In the genomic region with DNA sequence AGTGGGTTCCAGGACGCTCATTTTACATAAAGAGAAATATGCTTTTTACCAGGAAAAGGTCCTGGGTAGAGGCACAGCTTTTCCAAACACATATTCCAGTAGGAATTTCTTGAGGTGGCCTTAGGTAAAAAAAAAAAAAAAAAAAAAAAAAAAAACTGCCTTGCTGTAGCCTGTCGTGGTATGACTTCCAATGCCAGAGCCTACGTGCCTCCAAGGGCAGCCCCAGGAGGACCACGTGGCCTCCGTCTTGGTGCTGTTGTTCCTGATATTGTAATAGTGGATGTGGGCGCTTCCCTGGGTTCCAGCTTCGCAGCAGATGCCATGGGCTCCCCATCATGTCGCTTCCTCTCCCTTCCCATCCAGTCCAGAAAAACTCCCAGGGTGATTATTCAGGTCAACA, we compare ENCODE assay signal across 16 cellular contexts.
"Had no signal": no experiment of that assay in that cellular context is flagged by ENCODE, and none has a peak within 500 bp of the region (broad histone marks: within the 10 kb centered on the region; RNA-seq: fewer than 3 reads in every experiment).

No MANE protein-coding gene starts in this region.

- H3K9me3 ChIP-seq: esophagus muscularis mucosa, gastroesophageal sphincter, suprapubic skin, thyroid gland, upper lobe of left lung, uterus had no signal

- H3K27me3 ChIP-seq: hepatocyte, suprapubic skin, thyroid gland, upper lobe of left lung, uterus had no signal

- H3K27ac Mint-ChIP-seq: mesothelial cell of epicardium, natural killer cell had no signal

- H3K36me3 ChIP-seq: esophagus muscularis mucosa, gastroesophageal sphincter, thyroid gland, upper lobe of left lung, uterus had no signal

- DNase-seq: effector memory CD8-positive, alpha-beta T cell; natural killer cell; stimulated activated CD4-positive, alpha-beta T cell treated with anti-CD3 and anti-CD28 coated beads, Interleukin-2, amount 100 ng/mL, for 48 hours; stimulated activated naive CD8-positive, alpha-beta T cell treated with anti-CD3 and anti-CD28 coated beads, Interleukin-15, Interleukin-2, amounts not matched to agents 100 U/mL and 50 U/mL, for 24 hours; thyroid gland; upper lobe of left lung; uterus had no signal

- H3K36me3 Mint-ChIP-seq: mesothelial cell of epicardium, natural killer cell had no signal

- ATAC-seq: effector memory CD8-positive, alpha-beta T cell; gastroesophageal sphincter; natural killer cell; right cardiac atrium; stimulated activated naive CD8-positive, alpha-beta T cell treated with anti-CD3 and anti-CD28 coated beads, Interleukin-15, Interleukin-2, amounts not matched to agents 100 U/mL and 50 U/mL, for 24 hours had no signal

- H3K4me3 Mint-ChIP-seq: effector memory CD8-positive, alpha-beta T cell; mesothelial cell of epicardium; natural killer cell; neural crest cell had no signal

- H3K4me3 ChIP-seq: esophagus muscularis mucosa, gastroesophageal sphincter, hepatocyte, smooth muscle cell, suprapubic skin, thyroid gland, upper lobe of left lung, uterus had no signal

- H3K9me3 Mint-ChIP-seq: effector memory CD8-positive, alpha-beta T cell; mesothelial cell of epicardium; natural killer cell; neural crest cell had no signal

- H3K27me3 Mint-ChIP-seq: effector memory CD8-positive, alpha-beta T cell had no signal

- H3K27ac ChIP-seq: epithelial cell of prostate, esophagus muscularis mucosa, gastroesophageal sphincter, hepatocyte, suprapubic skin, thyroid gland, upper lobe of left lung, uterus had no signal
